Comparison of ENCODE assay signal across 26 cellular contexts in the genomic region with DNA sequence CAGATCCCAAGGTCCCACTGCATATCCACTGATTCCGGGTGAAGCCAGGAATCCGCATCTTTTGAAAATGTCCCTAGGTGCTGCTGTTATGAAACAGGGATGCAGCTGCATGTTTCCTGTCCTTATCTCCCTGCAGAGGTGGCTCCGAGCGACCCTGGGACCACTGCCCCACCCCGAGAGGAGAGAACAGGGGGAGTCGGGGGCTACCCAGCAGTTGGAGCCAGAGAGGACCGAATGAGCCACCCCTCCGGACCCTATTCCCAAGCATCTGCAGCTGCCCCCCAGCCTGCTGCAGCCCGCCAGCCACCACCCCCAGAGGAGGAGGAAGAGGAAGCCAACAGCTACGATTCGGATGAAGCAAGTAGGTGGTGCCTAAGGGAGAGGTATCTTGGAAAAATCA. TPM values are rescaled to one million over a fixed set of nuclear protein-coding genes. Genes with fewer than 3 reads are reported as not detected.
DNase-seq lines count a peak whose midpoint lies in the region; ATAC-seq and TF ChIP-seq lines count a peak whose summit lies in the region.
"Had no signal": no experiment of that assay in that cellular context is flagged by ENCODE, and none has a peak within 500 bp of the region (broad histone marks: within the 10 kb centered on the region; RNA-seq: fewer than 3 reads in every experiment).

No MANE protein-coding gene starts in this region.

- no CpG with 5 or more reads among the region's 11 CpGs for WGBS in neuronal stem cell (ENCODE audit: extremely low coverage in 2 of 2, insufficient read length in 2 of 2, insufficient replicate concordance in 1 of 2), 2 donors
- WGBS in heart left ventricle, 4 donors: 19 to 28% (median 24%) methylated on average over 4 to 11 of the region's 11 CpGs

- H2BK5ac ChIP-seq in neuronal stem cell (ENCODE audit: low read length): no peak overlapping the region

- H3K9me3 ChIP-seq in neuronal stem cell (replicated peaks in 1 of 2; ENCODE audit: control insufficient read depth in 2 of 2, insufficient read depth in 1 of 2, low read depth in 1 of 2, low read length in 2 of 2) (no peaks in the 10 kb centered on the region), heart left ventricle (no peaks in the 10 kb centered on the region)
- H3K9me3 ChIP-seq: BE2C, BLaER1 had no signal

- H4K91ac ChIP-seq in neuronal stem cell (ENCODE audit: low read depth, low read length, poor library complexity): no peak overlapping the region

- TF ChIP-seq CTCF in coronary artery (IDR thresholded peaks at IDR 0.05) (no peak), heart left ventricle (IDR thresholded peaks at IDR 0.05) (no peak)

- H3K9ac ChIP-seq in neuronal stem cell (ENCODE audit: low read depth, low read length, poor library complexity): no peak overlapping the region
- H3K9ac ChIP-seq: BLaER1 had no signal

- H2BK120ac ChIP-seq in neuronal stem cell (ENCODE audit: low read depth, low read length): no peak overlapping the region

- H2AFZ ChIP-seq in neuronal stem cell (ENCODE audit: low read length): no peak overlapping the region

- intact Hi-C loops in heart left ventricle (cut with DNase I): no loop called here

- H3K36me3 ChIP-seq in H7 (replicated peaks; ENCODE audit: control insufficient read depth, insufficient read depth, low read length) (no peaks in the 10 kb centered on the region), neuronal stem cell (replicated peaks in 1 of 2; ENCODE audit: control insufficient read depth in 2 of 2, insufficient read depth in 2 of 2, low read length in 2 of 2) (no peaks in the 10 kb centered on the region), heart left ventricle (no peaks in the 10 kb centered on the region)
- H3K36me3 ChIP-seq: BLaER1 had no signal

- ATAC-seq in heart left ventricle: no peak
- ATAC-seq: GM12878 had no signal

- H3K14ac ChIP-seq in neuronal stem cell (ENCODE audit: low read length): no peak overlapping the region

- no peak overlapping the region for H4K8ac ChIP-seq in neuronal stem cell (ENCODE audit: low read depth, low read length)

- no peak overlapping the region for H3K23ac ChIP-seq in neuronal stem cell (ENCODE audit: low read depth, low read length, poor library complexity)

- no peak overlapping the region for H3K4me2 ChIP-seq in neuronal stem cell (ENCODE audit: insufficient read depth, low read length, poor library complexity, severe bottlenecking)
- H3K4me2 ChIP-seq: BLaER1 had no signal

- H3K4me1 ChIP-seq in neuronal stem cell (ENCODE audit: control insufficient read depth in 2 of 2, insufficient read depth in 1 of 2, low read depth in 1 of 2, low read length in 2 of 2): no peaks in the 10 kb centered on the region
- no peaks in the 10 kb centered on the region for H3K4me1 ChIP-seq in heart left ventricle

- no peaks in the 10 kb centered on the region for H3K27me3 ChIP-seq in H7 (ENCODE audit: control insufficient read depth, insufficient read depth, low read length)
- H3K27me3 ChIP-seq in neuronal stem cell (ENCODE audit: control insufficient read depth in 3 of 3, insufficient read depth in 3 of 3, low read depth in 1 of 3, low read length in 3 of 3): no peaks in the 10 kb centered on the region
- H3K27me3 ChIP-seq in heart left ventricle: peaks cover 11 to 76% (median 43%) of the 10 kb centered on the region in 9 donors
- H3K27me3 ChIP-seq: BE2C, BLaER1 had no signal

- H2AK5ac ChIP-seq in neuronal stem cell (ENCODE audit: low read depth, low read length): no peak overlapping the region

- peak overlapping the region; percentile 11 for H3K18ac ChIP-seq in neuronal stem cell (ENCODE audit: low read length)

- H3K79me1 ChIP-seq in neuronal stem cell (ENCODE audit: low read depth, low read length): no peaks in the 10 kb centered on the region

- DNase-seq in H7: peak; percentile 34
- DNase-seq in coronary artery (ENCODE audit: low spot score): peak; percentile 54
- DNase-seq in islet precursor cell: peak; percentile 54
- no peak for DNase-seq in neuronal stem cell (ENCODE audit: low spot score)
- DNase-seq in heart left ventricle: no peak
- no peak for DNase-seq in stimulated activated CD8-positive, alpha-beta memory T cell treated with anti-CD3 and anti-CD28 coated beads, Interleukin-4, amount 100 ng/mL, for 48 hours
- no peak for DNase-seq in NCI-H2227 (lab: John Stamatoyannopoulos, UW; ENCODE audit: unreplicated experiment)
- DNase-seq in NCI-H1436 (lab: John Stamatoyannopoulos, UW): no peak
- DNase-seq: 8988T; ACHN; BE2C; C1 segment of cervical spinal cord; CD4-positive, alpha-beta memory T cell; CD4-positive, CD25-positive, alpha-beta regulatory T cell; CD8-positive, alpha-beta memory T cell; COR-L47; DMS 273 treated with DMSO at 0.1 percent for 48 hours; DMS153; DMS53; DMS79; DND-41; EL; GDM1 had no signal

- no peak overlapping the region for H3K27ac ChIP-seq in coronary artery
- H3K27ac ChIP-seq in neuronal stem cell (replicated peaks; ENCODE audit: low read length): no peak overlapping the region
- H3K27ac ChIP-seq in heart left ventricle: no peak overlapping the region
- H3K27ac ChIP-seq: BLaER1 had no signal

- no peak overlapping the region for H2BK15ac ChIP-seq in neuronal stem cell (ENCODE audit: low read length)

- H3K4me3 ChIP-seq in H7 (ENCODE audit: insufficient read depth, low read depth, low read length) (no peak overlapping the region), coronary artery (no peak overlapping the region), neuronal stem cell (ENCODE audit: low read length in 2 of 2) (no peak overlapping the region), heart left ventricle (no peak overlapping the region)
- H3K4me3 ChIP-seq: BLaER1, GM12878 had no signal

- no peak for TF ChIP-seq POLR2A in heart left ventricle (IDR thresholded peaks at IDR 0.05)

- no peak overlapping the region for H2BK12ac ChIP-seq in neuronal stem cell (ENCODE audit: low read length)

- H3K4ac ChIP-seq in neuronal stem cell (ENCODE audit: low read length): no peak overlapping the region

RNA-seq across cellular contexts. Expression of gene OAS1, which starts 30.3 kb away (rescaled TPM):
- 0.62 and 0.96 TPM in 2 replicates for total RNA-seq in H7 (2014; rRNA removed; shearing (Covaris generic))
- not detected for polyA plus RNA-seq in neuronal stem cell (2013, experiment 1 of 2)
- polyA plus RNA-seq in neuronal stem cell (2013, experiment 2 of 2): not detected
- total RNA-seq in heart left ventricle: 10 to 100 TPM in 4 of 9 donors, 1 to 10 TPM in 5; 4.1 to 34.8 (median 8.0) TPM
- 1 to 10 TPM; 4.1 to 5.8 TPM for polyA plus RNA-seq in heart left ventricle
- total RNA-seq: G401 had no signal

Comparison
In these comparisons a context has a peak if more than half of its experiments do, and no peak if none do; other contexts are left out.
1. DNase-seq: peak in H7 (single experiment), coronary artery (single experiment) and islet precursor cell (single experiment); none in neuronal stem cell (single experiment), heart left ventricle (0 of 5), stimulated activated CD8-positive, alpha-beta memory T cell treated with anti-CD3 and anti-CD28 coated beads, Interleukin-4, amount 100 ng/mL, for 48 hours (single experiment), NCI-H2227 (single experiment) and NCI-H1436 (single experiment).